ENCODE assay signal across 1 cellular context in the genomic region with DNA sequence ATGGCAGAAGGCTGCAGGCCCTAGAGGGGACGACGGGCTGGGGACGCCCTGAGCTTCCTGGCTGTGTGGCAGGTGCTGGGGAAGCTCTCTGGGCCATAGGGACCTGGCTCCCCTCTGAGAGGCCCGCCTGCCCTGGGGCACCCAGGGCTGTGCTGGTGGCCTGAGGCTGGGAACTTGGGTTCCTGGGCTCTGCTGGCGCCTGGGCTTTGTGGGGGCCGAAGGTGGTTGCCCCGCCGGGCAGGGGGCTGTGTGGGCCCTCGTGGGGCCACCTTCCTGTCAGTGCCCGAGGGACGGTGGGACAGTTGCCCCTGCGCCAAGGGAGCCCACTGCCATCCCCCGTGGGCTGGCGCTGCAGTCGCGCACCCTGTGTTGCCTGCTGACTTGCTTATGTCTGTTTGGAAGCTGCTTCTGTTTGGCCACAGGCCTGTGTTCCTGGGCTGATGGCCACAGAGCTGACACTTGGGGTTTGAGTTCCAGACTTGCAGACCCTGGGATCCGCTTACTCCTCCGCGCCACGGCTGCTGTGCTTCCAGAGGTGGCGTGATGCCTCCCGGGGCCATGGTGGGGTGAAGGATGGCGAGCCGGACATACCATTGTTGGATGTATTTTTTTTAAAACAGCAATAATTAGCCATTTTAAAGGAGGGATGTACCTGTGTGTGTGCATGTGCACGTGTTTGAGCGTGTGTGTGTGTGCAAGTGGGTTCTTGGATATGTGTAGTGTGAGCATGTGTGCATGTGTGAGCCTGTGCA.
TF ChIP-seq lines count a peak whose summit lies in the region.

No MANE protein-coding gene starts in this region.

TF ChIP-seq in HEK293, 187 proteins besides CTCF, POLR2A, EP300 and RAD21:
- TF ChIP-seq ZSCAN16 (tag by site-specific recombination; IDR thresholded peaks at IDR 0.05) (no peak), YY2 (tag by site-specific recombination; IDR thresholded peaks at IDR 0.05) (no peak), ZNF707 (tag by site-specific recombination; IDR thresholded peaks at IDR 0.05) (no peak)
- TF ChIP-seq, protein P1, sequence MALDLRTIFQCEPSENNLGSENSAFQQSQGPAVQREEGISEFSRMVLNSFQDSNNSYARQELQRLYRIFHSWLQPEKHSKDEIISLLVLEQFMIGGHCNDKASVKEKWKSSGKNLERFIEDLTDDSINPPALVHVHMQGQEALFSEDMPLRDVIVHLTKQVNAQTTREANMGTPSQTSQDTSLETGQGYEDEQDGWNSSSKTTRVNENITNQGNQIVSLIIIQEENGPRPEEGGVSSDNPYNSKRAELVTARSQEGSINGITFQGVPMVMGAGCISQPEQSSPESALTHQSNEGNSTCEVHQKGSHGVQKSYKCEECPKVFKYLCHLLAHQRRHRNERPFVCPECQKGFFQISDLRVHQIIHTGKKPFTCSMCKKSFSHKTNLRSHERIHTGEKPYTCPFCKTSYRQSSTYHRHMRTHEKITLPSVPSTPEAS (tag by site-specific recombination; IDR thresholded peaks at IDR 0.05) = peak; percentile 26; the same call in 1 of the 2 replicates
- TF ChIP-seq, protein P2, sequence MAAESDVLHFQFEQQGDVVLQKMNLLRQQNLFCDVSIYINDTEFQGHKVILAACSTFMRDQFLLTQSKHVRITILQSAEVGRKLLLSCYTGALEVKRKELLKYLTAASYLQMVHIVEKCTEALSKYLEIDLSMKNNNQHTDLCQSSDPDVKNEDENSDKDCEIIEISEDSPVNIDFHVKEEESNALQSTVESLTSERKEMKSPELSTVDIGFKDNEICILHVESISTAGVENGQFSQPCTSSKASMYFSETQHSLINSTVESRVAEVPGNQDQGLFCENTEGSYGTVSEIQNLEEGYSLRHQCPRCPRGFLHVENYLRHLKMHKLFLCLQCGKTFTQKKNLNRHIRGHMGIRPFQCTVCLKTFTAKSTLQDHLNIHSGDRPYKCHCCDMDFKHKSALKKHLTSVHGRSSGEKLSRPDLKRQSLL (tag by site-specific recombination; IDR thresholded peaks at IDR 0.05) = no peak
